In the genomic region with DNA sequence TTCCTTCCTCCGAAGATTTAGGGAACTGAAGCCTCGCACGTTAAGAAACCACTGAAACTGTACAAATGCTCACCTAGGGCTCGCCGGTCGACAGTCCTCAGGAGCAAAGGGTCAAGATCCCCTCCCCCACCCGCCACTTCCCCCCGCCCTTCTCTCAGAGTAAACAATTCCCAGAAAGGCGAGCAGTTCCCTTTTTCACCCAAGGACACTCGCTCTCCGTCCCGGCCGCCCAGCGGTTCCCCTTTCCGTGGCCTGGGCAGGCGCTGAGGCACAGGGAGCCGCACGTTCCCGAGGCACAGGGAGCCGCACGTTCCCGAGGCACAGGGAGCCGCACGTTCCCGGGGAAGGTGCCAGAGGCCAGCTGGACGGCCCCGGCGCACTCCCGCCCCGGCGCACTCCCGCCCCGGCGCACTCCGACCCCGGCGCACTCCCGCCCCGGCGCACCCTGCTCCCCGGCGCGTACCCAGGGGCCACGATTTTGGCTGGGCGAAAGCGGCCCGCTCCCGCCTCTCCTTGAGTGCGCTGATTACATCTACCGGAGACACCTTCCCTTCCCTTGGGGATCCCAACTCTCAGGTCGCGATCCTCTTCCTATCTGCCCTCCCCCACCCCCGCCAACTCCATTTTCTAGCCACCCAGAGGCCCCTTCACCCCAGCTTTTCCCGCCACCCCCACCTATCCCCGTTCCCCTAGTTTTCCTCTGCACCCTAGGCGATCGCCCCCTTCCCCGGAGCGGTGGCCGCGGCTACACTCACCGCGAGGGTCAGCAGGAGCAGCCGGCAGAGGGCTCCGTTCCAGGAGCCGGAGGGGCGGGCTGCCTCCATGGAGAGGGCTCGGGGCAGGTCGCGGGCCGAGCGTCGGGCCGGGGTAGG, we compare ENCODE assay signal across 8 cellular contexts. TPM values are rescaled to one million over a fixed set of nuclear protein-coding genes. Genes with fewer than 3 reads are reported as not detected.
A peak's percentile ranks its signal among the peaks of the same experiment; 100 is the strongest.
DNase-seq lines count a peak whose midpoint lies in the region; ATAC-seq, FAIRE-seq and TF ChIP-seq lines count a peak whose summit lies in the region.

No MANE protein-coding gene starts in this region.

- WGBS in small intestine, 3 donors: 1 to 2% (median 2%) methylated on average over 67 to 74 of the region's 74 CpGs

- no peak for FAIRE-seq in small intestine (lab: Jason Lieb, UNC)

- peaks cover 0 to 3% of the 10 kb centered on the region in 2 donors for H3K27me3 ChIP-seq in small intestine (ENCODE audit: control insufficient read depth in 2 of 2, insufficient read depth in 2 of 2, low read length in 2 of 2)

- no peaks in the 10 kb centered on the region for H3K36me3 ChIP-seq in small intestine (ENCODE audit: control insufficient read depth in 2 of 2, insufficient read depth in 2 of 2, low read length in 2 of 2)

- no peaks in the 10 kb centered on the region for H3K9me3 ChIP-seq in small intestine (ENCODE audit: control insufficient read depth, low read depth)

- H3K27ac ChIP-seq in small intestine (ENCODE audit: low read depth in 1 of 2, low read length in 1 of 2): peak overlapping the region; percentile 93 to 99

- peak; percentile 37 for TF ChIP-seq CTCF in LNCaP clone FGC (IDR thresholded peaks at IDR 0.05; ENCODE audit: control insufficient read depth, extremely low read depth, insufficient read depth)
- no peak for TF ChIP-seq CTCF in astrocyte of the spinal cord (IDR thresholded peaks at IDR 0.05; ENCODE audit: low read depth, low read length)

- in situ Hi-C loops in astrocyte of the spinal cord (cut with HindIII; ENCODE audit: low sequenced_read_pairs): no loop called here

- DNase-seq in COR-L47 (lab: John Stamatoyannopoulos, UW): peak; percentile 58
- peak; percentile 28 for DNase-seq in LNCaP clone FGC (ENCODE audit: low read depth)
- no peak for DNase-seq in astrocyte of the spinal cord (ENCODE audit: low read depth, low spot score)
- DNase-seq in islet precursor cell: peak; percentile 88
- peak; percentile 81 for DNase-seq in small intestine
- no peak for DNase-seq in HPDE6-E6E7 (ENCODE audit: extremely low spot score)
- DNase-seq in OCI-M2 (lab: John Stamatoyannopoulos, UW; ENCODE audit: unreplicated experiment): no peak

- H3K4me3 ChIP-seq in LNCaP clone FGC (ENCODE audit: low read depth, low read length) (peak overlapping the region; percentile 60), astrocyte of the spinal cord (ENCODE audit: low read depth, low read length) (peak overlapping the region; percentile 44), small intestine (ENCODE audit: low read depth in 1 of 2, low read length in 2 of 2) (peak overlapping the region; percentile 71 to 82)

- no peak for ATAC-seq in HG03175 (IDR thresholded peaks at IDR 0.05; ENCODE audit: unreplicated experiment)

- no peaks in the 10 kb centered on the region for H3K4me1 ChIP-seq in small intestine (ENCODE audit: control insufficient read depth in 2 of 2, insufficient read depth in 1 of 2, low read depth in 1 of 2, low read length in 1 of 2)

RNA-seq across cellular contexts. Expression of gene DSC2, which starts 0.8 kb away (rescaled TPM):
- 10 to 100 TPM; 12.7 to 21.1 (median 15.9) TPM for polyA plus RNA-seq in small intestine

RNA-seq across cellular contexts. Expression of gene DSC3, which starts 58.8 kb away (rescaled TPM):
- under 1 TPM; under 0.01 to 0.27 (median 0.27) TPM for polyA plus RNA-seq in small intestine

Comparison
In these comparisons a context has a peak if more than half of its experiments do, and no peak if none do; other contexts are left out.
1. DNase-seq: peak in COR-L47 (single experiment), LNCaP clone FGC (single experiment), islet precursor cell (single experiment) and small intestine (single experiment); none in astrocyte of the spinal cord (single experiment), HPDE6-E6E7 (single experiment) and OCI-M2 (single experiment).
2. Peak in every context shown above with its lines, with median percentiles within 50 percentile points of each other: H3K4me3 ChIP-seq.